In genomic region chr7:16562456-16563220, GRCh38 we compare ENCODE assay signal across 26 cellular contexts. TPM values are rescaled to one million over a fixed set of nuclear protein-coding genes. Genes with fewer than 3 reads are reported as not detected.
DNase-seq lines count a peak whose midpoint lies in the region; ATAC-seq and TF ChIP-seq lines count a peak whose summit lies in the region.
"Had no signal": no experiment of that assay in that cellular context is flagged by ENCODE, and none has a peak within 500 bp of the region (broad histone marks: within the 10 kb centered on the region; RNA-seq: fewer than 3 reads in every experiment).

No MANE protein-coding gene starts in this region.

- H3K27ac ChIP-seq in KOPT-K1 (ENCODE audit: low read depth, low read length, poor library complexity, severe bottlenecking): peak overlapping the region; percentile 49
- no peak overlapping the region for H3K27ac ChIP-seq in psoas muscle
- H3K27ac ChIP-seq: body of pancreas, colonic mucosa, HL-60, KMS-11, neutrophil, SJCRH30, tibial artery had no signal

- no peaks in the 10 kb centered on the region for H3K9me3 Mint-ChIP-seq in activated CD8-positive, alpha-beta T cell treated with anti-CD3 and anti-CD28 coated beads for 36 hours
- H3K9me3 Mint-ChIP-seq in activated CD8-positive, alpha-beta T cell treated with anti-CD3 and anti-CD28 coated beads, Interleukin-2, amount 10 ng/mL, durations not matched to agents 7 days and 5 days (ENCODE audit: insufficient read depth): no peaks in the 10 kb centered on the region
- no peaks in the 10 kb centered on the region for H3K9me3 Mint-ChIP-seq in central memory CD8-positive, alpha-beta T cell
- no peaks in the 10 kb centered on the region for H3K9me3 Mint-ChIP-seq in neural crest cell
- H3K9me3 Mint-ChIP-seq: activated naive CD4-positive, alpha-beta T cell treated with anti-CD3 and anti-CD28 coated beads, Interleukin-2, amount 10 ng/mL, durations not matched to agents 7 days and 5 days; stimulated activated naive B cell treated with anti-CD40 and anti-IgM and Interleukin-4, amounts not matched to agents 10 μg/mL and 1 μg/mL and 100 μg/mL, for 72 hours had no signal

- ATAC-seq in activated CD8-positive, alpha-beta T cell treated with anti-CD3 and anti-CD28 coated beads for 36 hours: no peak
- ATAC-seq in activated CD8-positive, alpha-beta T cell treated with anti-CD3 and anti-CD28 coated beads, Interleukin-2, amount 10 ng/mL, durations not matched to agents 7 days and 5 days: no peak
- no peak for ATAC-seq in central memory CD8-positive, alpha-beta T cell (replicated peaks; ENCODE audit: extremely low read depth, poor library complexity, severe bottlenecking)
- ATAC-seq in GM21367 (IDR thresholded peaks at IDR 0.05; ENCODE audit: unreplicated experiment) (no peak), psoas muscle (no peak)
- ATAC-seq: body of pancreas had no signal

- no peaks in the 10 kb centered on the region for H3K36me3 Mint-ChIP-seq in activated CD8-positive, alpha-beta T cell treated with anti-CD3 and anti-CD28 coated beads for 36 hours (ENCODE audit: low read depth)
- no peaks in the 10 kb centered on the region for H3K36me3 Mint-ChIP-seq in activated CD8-positive, alpha-beta T cell treated with anti-CD3 and anti-CD28 coated beads, Interleukin-2, amount 10 ng/mL, durations not matched to agents 7 days and 5 days (ENCODE audit: low read depth)
- H3K36me3 Mint-ChIP-seq in central memory CD8-positive, alpha-beta T cell (ENCODE audit: insufficient read depth): no peaks in the 10 kb centered on the region
- no peaks in the 10 kb centered on the region for H3K36me3 Mint-ChIP-seq in neural crest cell (ENCODE audit: low read depth)
- H3K36me3 Mint-ChIP-seq: activated naive CD4-positive, alpha-beta T cell treated with anti-CD3 and anti-CD28 coated beads, Interleukin-2, amount 10 ng/mL, durations not matched to agents 7 days and 5 days; stimulated activated naive B cell treated with anti-CD40 and anti-IgM and Interleukin-4, amounts not matched to agents 10 μg/mL and 1 μg/mL and 100 μg/mL, for 72 hours had no signal

- no peak overlapping the region for H3K4me3 ChIP-seq in psoas muscle
- H3K4me3 ChIP-seq: body of pancreas, colonic mucosa, SJCRH30, tibial artery had no signal

- H3K4me1 ChIP-seq in psoas muscle: no peaks in the 10 kb centered on the region
- H3K4me1 ChIP-seq: body of pancreas, colonic mucosa, tibial artery had no signal

- 81 to 85% (median 81%) methylated on average over 9 of the region's 9 CpGs for WGBS in psoas muscle, 3 donors

- H3K9me3 ChIP-seq in KOPT-K1 (ENCODE audit: insufficient read depth, low read length, poor library complexity, severe bottlenecking): no peaks in the 10 kb centered on the region
- no peaks in the 10 kb centered on the region for H3K9me3 ChIP-seq in psoas muscle
- H3K9me3 ChIP-seq: body of pancreas, colonic mucosa, neutrophil, SJCRH30, tibial artery had no signal

- CTCF ChIA-PET in activated CD8-positive, alpha-beta T cell treated with anti-CD3 and anti-CD28 coated beads for 36 hours (lab: Charles Lee): interaction anchor here (0.6 to 1.2 kb wide), 3 partner anchors 130 to 485 kb away, joined by 3 to 4 read pairs (median 3); no protein-coding TSS in a partner anchor
- CTCF ChIA-PET in activated CD8-positive, alpha-beta T cell treated with anti-CD3 and anti-CD28 coated beads, Interleukin-2, amount 10 ng/mL, durations not matched to agents 7 days and 5 days (lab: Charles Lee): interaction anchor here (1.2 to 2.7 kb wide), 4 partner anchors 35 to 484 kb away, joined by 3 to 32 read pairs (median 11); no protein-coding TSS in a partner anchor

- no peaks in the 10 kb centered on the region for H3K27me3 ChIP-seq in psoas muscle (ENCODE audit: insufficient read depth in 3 of 3, low read length in 2 of 3)
- H3K27me3 ChIP-seq: body of pancreas, colonic mucosa, neutrophil, SJCRH30, tibial artery had no signal

- DNase-seq in activated CD8-positive, alpha-beta T cell treated with anti-CD3 and anti-CD28 coated beads for 36 hours: no peak
- no peak for DNase-seq in activated CD8-positive, alpha-beta T cell treated with anti-CD3 and anti-CD28 coated beads, Interleukin-2, amount 10 ng/mL, durations not matched to agents 7 days and 5 days
- no peak for DNase-seq in central memory CD8-positive, alpha-beta T cell (ENCODE audit: low spot score in 2 of 2)
- no peak for DNase-seq in neural crest cell (ENCODE audit: low read depth, low spot score)
- DNase-seq in stimulated activated CD4-positive, alpha-beta T cell treated with anti-CD3 and anti-CD28 coated beads, Interleukin-12 subunit alpha, Interleukin-12 subunit beta, amount 100 ng/mL, for 4 hours: no peak
- no peak for DNase-seq in psoas muscle
- DNase-seq: activated naive CD4-positive, alpha-beta T cell treated with anti-CD3 and anti-CD28 coated beads, Interleukin-2, amount 10 ng/mL, durations not matched to agents 7 days and 5 days; body of pancreas; colonic mucosa; hypothalamus; NCI-H1092; NCI-H2081 treated with DMSO at 0.1 percent for 48 hours; NCI-H524; retina; stimulated activated naive B cell treated with anti-CD40 and anti-IgM and Interleukin-4, amounts not matched to agents 10 μg/mL and 1 μg/mL and 100 μg/mL, for 72 hours; T1000; tibial artery had no signal

- POLR2A ChIA-PET in activated CD8-positive, alpha-beta T cell treated with anti-CD3 and anti-CD28 coated beads for 36 hours (lab: Charles Lee): no interaction called here
- POLR2A ChIA-PET in activated CD8-positive, alpha-beta T cell treated with anti-CD3 and anti-CD28 coated beads, Interleukin-2, amount 10 ng/mL, durations not matched to agents 7 days and 5 days (lab: Charles Lee): interaction anchor here (1.2 kb wide), 1 partner anchor 142 kb away, joined by 4 read pairs; no protein-coding TSS in a partner anchor

- H3K36me3 ChIP-seq in KOPT-K1 (ENCODE audit: insufficient read depth, low read length) (no peaks in the 10 kb centered on the region), psoas muscle (ENCODE audit: insufficient read depth in 1 of 2, low read depth in 1 of 2) (no peaks in the 10 kb centered on the region)
- H3K36me3 ChIP-seq: colonic mucosa, neutrophil, SJCRH30, tibial artery had no signal

- no peak for TF ChIP-seq CTCF in activated CD8-positive, alpha-beta T cell treated with anti-CD3 and anti-CD28 coated beads for 36 hours (IDR thresholded peaks at IDR 0.05)
- TF ChIP-seq CTCF in neural crest cell (conservative IDR thresholded peaks at IDR 0.05): no peak
- no peak for TF ChIP-seq CTCF in psoas muscle (IDR thresholded peaks at IDR 0.05)

- no peak overlapping the region for H3K4me3 Mint-ChIP-seq in activated CD8-positive, alpha-beta T cell treated with anti-CD3 and anti-CD28 coated beads for 36 hours
- H3K4me3 Mint-ChIP-seq in activated CD8-positive, alpha-beta T cell treated with anti-CD3 and anti-CD28 coated beads, Interleukin-2, amount 10 ng/mL, durations not matched to agents 7 days and 5 days: no peak overlapping the region
- H3K4me3 Mint-ChIP-seq in central memory CD8-positive, alpha-beta T cell: peak overlapping the region; percentile 57
- no peak overlapping the region for H3K4me3 Mint-ChIP-seq in neural crest cell

- intact Hi-C loops in activated CD8-positive, alpha-beta T cell treated with anti-CD3 and anti-CD28 coated beads for 36 hours (cut with micrococcal nuclease): loop anchor here (10.0 kb wide), 1 partner anchor 448 kb away; no protein-coding TSS in a partner anchor
- intact Hi-C loops in psoas muscle (cut with DNase I): loop anchor here in 1 of 2 donors (5.0 to 10.0 kb wide), 2 partner anchors 130 to 448 kb away; no protein-coding TSS in a partner anchor

- H3K27ac Mint-ChIP-seq in activated CD8-positive, alpha-beta T cell treated with anti-CD3 and anti-CD28 coated beads for 36 hours: peak overlapping the region; percentile 25
- H3K27ac Mint-ChIP-seq in activated CD8-positive, alpha-beta T cell treated with anti-CD3 and anti-CD28 coated beads, Interleukin-2, amount 10 ng/mL, durations not matched to agents 7 days and 5 days: no peak overlapping the region
- peak overlapping the region; percentile 22 for H3K27ac Mint-ChIP-seq in central memory CD8-positive, alpha-beta T cell (ENCODE audit: low read depth)
- H3K27ac Mint-ChIP-seq in neural crest cell (ENCODE audit: unreplicated experiment): peak overlapping the region; percentile 31

- H3K27me3 Mint-ChIP-seq in activated CD8-positive, alpha-beta T cell treated with anti-CD3 and anti-CD28 coated beads for 36 hours: peaks cover 2% of the 10 kb centered on the region
- no peaks in the 10 kb centered on the region for H3K27me3 Mint-ChIP-seq in activated CD8-positive, alpha-beta T cell treated with anti-CD3 and anti-CD28 coated beads, Interleukin-2, amount 10 ng/mL, durations not matched to agents 7 days and 5 days (ENCODE audit: low read depth)
- no peaks in the 10 kb centered on the region for H3K27me3 Mint-ChIP-seq in central memory CD8-positive, alpha-beta T cell
- H3K27me3 Mint-ChIP-seq in neural crest cell (ENCODE audit: low read depth): no peaks in the 10 kb centered on the region
- H3K27me3 Mint-ChIP-seq: activated naive CD4-positive, alpha-beta T cell treated with anti-CD3 and anti-CD28 coated beads, Interleukin-2, amount 10 ng/mL, durations not matched to agents 7 days and 5 days; stimulated activated naive B cell treated with anti-CD40 and anti-IgM and Interleukin-4, amounts not matched to agents 10 μg/mL and 1 μg/mL and 100 μg/mL, for 72 hours had no signal

- peaks cover 21% of the 10 kb centered on the region for H3K4me1 Mint-ChIP-seq in activated CD8-positive, alpha-beta T cell treated with anti-CD3 and anti-CD28 coated beads for 36 hours (ENCODE audit: low read depth)
- H3K4me1 Mint-ChIP-seq in activated CD8-positive, alpha-beta T cell treated with anti-CD3 and anti-CD28 coated beads, Interleukin-2, amount 10 ng/mL, durations not matched to agents 7 days and 5 days (ENCODE audit: low read depth): peaks cover 21% of the 10 kb centered on the region
- peaks cover 6% of the 10 kb centered on the region for H3K4me1 Mint-ChIP-seq in central memory CD8-positive, alpha-beta T cell
- peaks cover 4% of the 10 kb centered on the region for H3K4me1 Mint-ChIP-seq in neural crest cell

RNA-seq across cellular contexts. Expression of gene LRRC72, which starts 36.0 kb away (rescaled TPM):
- not detected for total RNA-seq in activated CD8-positive, alpha-beta T cell treated with anti-CD3 and anti-CD28 coated beads for 36 hours
- not detected for total RNA-seq in activated CD8-positive, alpha-beta T cell treated with anti-CD3 and anti-CD28 coated beads, Interleukin-2, amount 10 ng/mL, durations not matched to agents 7 days and 5 days
- total RNA-seq in neural crest cell (not detected in 2 replicates), psoas muscle (not detected)
- polyA plus RNA-seq in psoas muscle: not detected
- total RNA-seq: body of pancreas, colonic mucosa, Daoy, H4, kidney epithelial cell, SJCRH30 had no signal
